ENCODE assay signal across 8 cellular contexts in genomic region chr15:98799461-98799971, GRCh38.
DNase-seq lines count a peak whose midpoint lies in the region; ATAC-seq and TF ChIP-seq lines count a peak whose summit lies in the region.
"Had no signal": no experiment of that assay in that cellular context is flagged by ENCODE, and none has a peak within 500 bp of the region (broad histone marks: within the 10 kb centered on the region; RNA-seq: fewer than 3 reads in every experiment).

No MANE protein-coding gene starts in this region.

- H3K27ac ChIP-seq in SJCRH30: peak overlapping the region; percentile 95
- peak overlapping the region; percentile 83 to 90 (median 84) for H3K27ac ChIP-seq in stomach
- no peak overlapping the region for H3K27ac ChIP-seq in CD8-positive, alpha-beta memory T cell (ENCODE audit: low read depth, low read length)

- no peak for TF ChIP-seq POLR2A in stomach (IDR thresholded peaks at IDR 0.05)

- POLR2A ChIA-PET in CD8-positive, alpha-beta memory T cell (lab: Charles Lee): no interaction called here

- peak overlapping the region; percentile 73 for H3K27ac Mint-ChIP-seq in glutamatergic neuron (ENCODE audit: unreplicated experiment)
- H3K27ac Mint-ChIP-seq in CD8-positive, alpha-beta memory T cell: peak overlapping the region in 1 of 8 donors; percentile 64

- CTCF ChIA-PET in CD8-positive, alpha-beta memory T cell (lab: Charles Lee): interaction anchor here (0.7 to 0.9 kb wide), 2 partner anchors 8 to 17 kb away, joined by 3 read pairs; no protein-coding TSS in a partner anchor

- 20 to 35% (median 26%) methylated on average over 9 of the region's 9 CpGs for WGBS in stomach, 5 donors

- H3K9me3 Mint-ChIP-seq in glutamatergic neuron (ENCODE audit: unreplicated experiment): peaks cover 10% of the 10 kb centered on the region
- no peaks in the 10 kb centered on the region for H3K9me3 Mint-ChIP-seq in CD8-positive, alpha-beta memory T cell
- H3K9me3 Mint-ChIP-seq: stimulated activated naive CD8-positive, alpha-beta T cell treated with anti-CD3 and anti-CD28 coated beads, Interleukin-15, amount 100 ng/mL, for 72 hours had no signal

- TF ChIP-seq EP300 in Ishikawa (IDR thresholded peaks at IDR 0.05; ENCODE audit: borderline replicate concordance): no peak
- TF ChIP-seq EP300 in stomach (IDR thresholded peaks at IDR 0.05): no peak

- DNase-seq in SJCRH30 (peak; percentile 60 to 68), glutamatergic neuron (peak; percentile 58), stomach (no peak), occipital lobe (lab: John Stamatoyannopoulos, UW) (no peak)
- no peak for DNase-seq in CD8-positive, alpha-beta memory T cell
- DNase-seq: stimulated activated naive CD8-positive, alpha-beta T cell treated with anti-CD3 and anti-CD28 coated beads, Interleukin-15, amount 100 ng/mL, for 72 hours had no signal

- no peak for TF ChIP-seq RAD21 in Ishikawa (IDR thresholded peaks at IDR 0.05; ENCODE audit: low read depth)

- intact Hi-C loops in stomach (cut with DNase I; ENCODE audit: low total_unique reads): no loop called here

- peak overlapping the region; percentile 78 for H3K4me3 Mint-ChIP-seq in glutamatergic neuron (ENCODE audit: unreplicated experiment)
- no peak overlapping the region for H3K4me3 Mint-ChIP-seq in CD8-positive, alpha-beta memory T cell
- H3K4me3 Mint-ChIP-seq: stimulated activated naive CD8-positive, alpha-beta T cell treated with anti-CD3 and anti-CD28 coated beads, Interleukin-15, amount 100 ng/mL, for 72 hours had no signal

- H3K4me3 ChIP-seq in SJCRH30 (peak overlapping the region; percentile 45), stomach (no peak overlapping the region)
- H3K4me3 ChIP-seq in CD8-positive, alpha-beta memory T cell (ENCODE audit: low read length): no peak overlapping the region

- TF ChIP-seq CTCF in glutamatergic neuron (IDR thresholded peaks at IDR 0.05; ENCODE audit: partially characterized antibody, unreplicated experiment) (no peak), stomach (IDR thresholded peaks at IDR 0.05) (no peak)

- ATAC-seq in HG03378 (IDR thresholded peaks at IDR 0.05; ENCODE audit: unreplicated experiment): no peak
- ATAC-seq: stimulated activated naive CD8-positive, alpha-beta T cell treated with anti-CD3 and anti-CD28 coated beads, Interleukin-15, amount 100 ng/mL, for 72 hours had no signal

- H3K4me1 Mint-ChIP-seq in glutamatergic neuron (ENCODE audit: low read depth, unreplicated experiment): peaks cover 63% of the 10 kb centered on the region
- peaks cover 8 to 15% (median 13%) of the 10 kb centered on the region in 3 donors for H3K4me1 Mint-ChIP-seq in CD8-positive, alpha-beta memory T cell

- peaks cover 39% of the 10 kb centered on the region for H3K4me1 ChIP-seq in SJCRH30
- H3K4me1 ChIP-seq in stomach: peaks cover 49 to 89% (median 82%) of the 10 kb centered on the region in 4 donors
- H3K4me1 ChIP-seq in CD8-positive, alpha-beta memory T cell (ENCODE audit: insufficient read depth, low read length): peaks cover 31% of the 10 kb centered on the region

- H3K9me3 ChIP-seq in SJCRH30 (replicated peaks) (no peaks in the 10 kb centered on the region), stomach (no peaks in the 10 kb centered on the region)
- no peaks in the 10 kb centered on the region for H3K9me3 ChIP-seq in CD8-positive, alpha-beta memory T cell (ENCODE audit: low read length)

- H3K36me3 ChIP-seq in SJCRH30 (no peaks in the 10 kb centered on the region), stomach (no peaks in the 10 kb centered on the region)
- no peaks in the 10 kb centered on the region for H3K36me3 ChIP-seq in CD8-positive, alpha-beta memory T cell (ENCODE audit: insufficient read depth, low read length)

- H3K27me3 Mint-ChIP-seq in glutamatergic neuron (ENCODE audit: unreplicated experiment): peaks cover 5% of the 10 kb centered on the region
- peaks cover 0 to 4% of the 10 kb centered on the region in 2 donors for H3K27me3 Mint-ChIP-seq in CD8-positive, alpha-beta memory T cell
- H3K27me3 Mint-ChIP-seq: stimulated activated naive CD8-positive, alpha-beta T cell treated with anti-CD3 and anti-CD28 coated beads, Interleukin-15, amount 100 ng/mL, for 72 hours had no signal

- H3K36me3 Mint-ChIP-seq in glutamatergic neuron (ENCODE audit: unreplicated experiment): no peaks in the 10 kb centered on the region
- H3K36me3 Mint-ChIP-seq in CD8-positive, alpha-beta memory T cell: no peaks in the 10 kb centered on the region

- H3K27me3 ChIP-seq in SJCRH30 (no peaks in the 10 kb centered on the region), stomach (no peaks in the 10 kb centered on the region)
- H3K27me3 ChIP-seq in CD8-positive, alpha-beta memory T cell (ENCODE audit: insufficient read depth, low read length, poor library complexity, severe bottlenecking): no peaks in the 10 kb centered on the region

TF ChIP-seq in Ishikawa, 13 proteins besides CTCF, POLR2A, EP300 and RAD21:
- TF ChIP-seq FOXM1 (IDR thresholded peaks at IDR 0.05; ENCODE audit: borderline replicate concordance, low read depth) (no peak), CEBPB (IDR thresholded peaks at IDR 0.05) (peak; percentile 75)

Comparison
In these comparisons a context has a peak if more than half of its experiments do, and no peak if none do; other contexts are left out.
1. DNase-seq: peak in SJCRH30 (2 of 2) and glutamatergic neuron (single experiment); none in stomach (single experiment), CD8-positive, alpha-beta memory T cell (0 of 5) and occipital lobe (single experiment).